1 cellular context compared by ENCODE assay signal in genomic region chr2:218125095-218125494, GRCh38.
TF ChIP-seq lines count a peak whose summit lies in the region.

No MANE protein-coding gene starts in this region.

TF ChIP-seq in H1, 55 proteins besides CTCF, POLR2A, EP300 and RAD21:
- TF ChIP-seq CEBPB (IDR thresholded peaks at IDR 0.05; ENCODE audit: low read depth, low read length), result no peak
- no peak for TF ChIP-seq USF2 (IDR thresholded peaks at IDR 0.05; ENCODE audit: low read length)
- TF ChIP-seq CBX5 (IDR thresholded peaks at IDR 0.05; ENCODE audit: low read depth, low read length), result no peak
- no peak for TF ChIP-seq TEAD4 (IDR thresholded peaks at IDR 0.05; ENCODE audit: low read depth, low read length)
- no peak for TF ChIP-seq SAP30 (IDR thresholded peaks at IDR 0.05; ENCODE audit: insufficient read depth, insufficient replicate concordance, low read length)
- no peak for TF ChIP-seq TAF1 (IDR thresholded peaks at IDR 0.05; ENCODE audit: low read depth, low read length)
- TF ChIP-seq JUND (IDR thresholded peaks at IDR 0.05; ENCODE audit: low read length), result no peak
- TF ChIP-seq ASH2L (IDR thresholded peaks at IDR 0.05; ENCODE audit: low read length), result no peak
- TF ChIP-seq CBX8 (IDR thresholded peaks at IDR 0.05; ENCODE audit: borderline replicate concordance, low read depth, low read length), result no peak
- no peak for TF ChIP-seq POU5F1 (IDR thresholded peaks at IDR 0.05; ENCODE audit: low read depth, low read length)
- no peak for TF ChIP-seq TAF7 (optimal IDR thresholded peaks at IDR 0.05; ENCODE audit: borderline replicate concordance, low read depth, low read length)
- TF ChIP-seq GABPA (IDR thresholded peaks at IDR 0.05; ENCODE audit: borderline replicate concordance, insufficient read depth, low read length), result no peak
- no peak for TF ChIP-seq RXRA (IDR thresholded peaks at IDR 0.05; ENCODE audit: insufficient read depth, low read depth, low read length)
- TF ChIP-seq SIX5 (IDR thresholded peaks at IDR 0.05; ENCODE audit: low read depth, low read length), result no peak
